ENCODE assay signal across 8 cellular contexts in the genomic region with DNA sequence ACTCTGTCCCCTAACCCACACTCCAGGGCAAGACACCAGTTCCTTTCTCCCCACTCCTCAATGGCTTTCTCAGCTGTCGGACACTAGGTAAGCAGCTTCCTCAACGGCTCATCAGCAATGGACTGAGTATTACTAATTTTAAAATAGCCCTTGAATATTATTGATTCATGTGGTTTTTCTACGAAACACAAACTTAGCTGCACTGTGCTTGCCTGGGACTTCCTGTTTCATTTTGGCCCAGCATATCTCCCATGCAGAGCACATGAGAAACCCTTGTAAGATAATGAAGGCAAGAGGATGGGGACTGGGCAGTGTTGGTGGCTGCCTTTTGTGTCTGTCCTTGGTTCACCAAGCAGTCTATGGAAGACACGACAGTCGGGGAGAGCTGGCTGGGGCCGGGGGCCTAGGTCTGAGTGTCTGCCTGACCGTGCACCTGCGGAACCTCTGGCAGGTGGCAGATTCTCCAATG. TPM values are rescaled to one million over a fixed set of nuclear protein-coding genes. Genes with fewer than 3 reads are reported as not detected.
DNase-seq lines count a peak whose midpoint lies in the region; ATAC-seq, FAIRE-seq and TF ChIP-seq lines count a peak whose summit lies in the region.

No MANE protein-coding gene starts in this region.

- TF ChIP-seq POLR2A in K562 (conservative IDR thresholded peaks at IDR 0.05) = no peak
- no peak for TF ChIP-seq POLR2A in tibial nerve (IDR thresholded peaks at IDR 0.05)

- H3K27me3 ChIP-seq in K562 (ENCODE audit: control insufficient read depth in 2 of 2, insufficient read depth in 2 of 2, low read length in 2 of 2) = peaks cover 14 to 55% of the 10 kb centered on the region in 2 experiments; a peak in 4 of 5 replicates
- no peaks in the 10 kb centered on the region for H3K27me3 ChIP-seq in tibial nerve
- no peaks in the 10 kb centered on the region for H3K27me3 ChIP-seq in neuronal stem cell (ENCODE audit: control insufficient read depth in 3 of 3, insufficient read depth in 3 of 3, low read depth in 1 of 3, low read length in 3 of 3)

- H3K14ac ChIP-seq in neuronal stem cell (ENCODE audit: low read length) = no peak overlapping the region

- TF ChIP-seq RAD21 in K562 (CRISPR knock-in tag; conservative IDR thresholded peaks at IDR 0.05 in 1 of 2, IDR thresholded peaks at IDR 0.05 in 1 of 2) = no peak

- H3K4me1 ChIP-seq in K562 (replicated peaks in 1 of 2; ENCODE audit: control insufficient read depth in 2 of 2, insufficient read depth in 2 of 2, low read length in 2 of 2) (peaks cover 9 to 16% of the 10 kb centered on the region in 2 experiments; a peak in 4 of 5 replicates), tibial nerve (peaks cover 0 to 24% (median 3%) of the 10 kb centered on the region in 4 donors), neuronal stem cell (ENCODE audit: control insufficient read depth in 2 of 2, insufficient read depth in 1 of 2, low read depth in 1 of 2, low read length in 2 of 2) (peaks cover 14 to 24% of the 10 kb centered on the region in 2 donors)

- CTCF ChIA-PET in K562 (lab: Yijun Ruan, JAX; ENCODE audit: low intra/inter-chr PET ratio) = no interaction called here

- no TSS peak for BruUV-seq in K562 (replicated peaks; lab: Mats Ljungman, UMichigan)

- peak; percentile 91 for ATAC-seq in GM21381 (IDR thresholded peaks at IDR 0.05; ENCODE audit: unreplicated experiment)
- peak; percentile 90 for ATAC-seq in HG03432 (IDR thresholded peaks at IDR 0.05; ENCODE audit: unreplicated experiment)
- peak; percentile 22; the same call in 1 of the 3 replicates for ATAC-seq in K562

- H3K79me1 ChIP-seq in neuronal stem cell (ENCODE audit: low read depth, low read length) = no peaks in the 10 kb centered on the region

- 22% methylated on average over 8 of the region's 8 CpGs for WGBS in K562 (ENCODE audit: insufficient coverage, low coverage, missing lambda C conversion rate)
- WGBS in tibial nerve, 2 donors = 85 to 88% methylated on average over 8 of the region's 8 CpGs
- no CpG with 5 or more reads among the region's 8 CpGs for WGBS in neuronal stem cell (ENCODE audit: extremely low coverage in 2 of 2, insufficient read length in 2 of 2, insufficient replicate concordance in 1 of 2), 2 donors

- H2BK12ac ChIP-seq in neuronal stem cell (ENCODE audit: low read length) = no peak overlapping the region

- peak; percentile 46 for DNase-seq in GM18507 (ENCODE audit: extremely low spot score, insufficient read length, low read depth)
- peak in 1 of 4 experiments; percentile 24 for DNase-seq in K562 (ENCODE audit: extremely low read depth in 1 of 4, low spot score in 3 of 4)
- DNase-seq in nucleus accumbens (lab: John Stamatoyannopoulos, UW) = no peak
- DNase-seq in activated gamma-delta T cell (lab: John Stamatoyannopoulos, UW) = no peak
- no peak for DNase-seq in tibial nerve (ENCODE audit: low spot score in 2 of 2)
- DNase-seq in neuronal stem cell (ENCODE audit: low spot score) = no peak

- H3K23ac ChIP-seq in neuronal stem cell (ENCODE audit: low read depth, low read length, poor library complexity) = no peak overlapping the region

- no peak overlapping the region for H4K8ac ChIP-seq in neuronal stem cell (ENCODE audit: low read depth, low read length)

- intact Hi-C loops in K562 (cut with micrococcal nuclease) = no loop called here

- in situ Hi-C loops in K562 (cut with MboI) = no loop called here

- H2BK120ac ChIP-seq in neuronal stem cell (ENCODE audit: low read depth, low read length) = no peak overlapping the region

- H3K36me3 ChIP-seq in K562 (ENCODE audit: control insufficient read depth, insufficient read depth, low read length) (no peaks in the 10 kb centered on the region), tibial nerve (no peaks in the 10 kb centered on the region), neuronal stem cell (replicated peaks in 1 of 2; ENCODE audit: control insufficient read depth in 2 of 2, insufficient read depth in 2 of 2, low read length in 2 of 2) (no peaks in the 10 kb centered on the region)

- no peak overlapping the region for H2BK15ac ChIP-seq in neuronal stem cell (ENCODE audit: low read length)

- H2BK5ac ChIP-seq in neuronal stem cell (ENCODE audit: low read length) = no peak overlapping the region

- H3K9me1 ChIP-seq in K562 (ENCODE audit: control insufficient read depth, insufficient read depth, low read length) = no peaks in the 10 kb centered on the region

- no peak overlapping the region; the same call in 1 of the 2 replicates for H3K4me2 ChIP-seq in K562 (ENCODE audit: insufficient read depth, low read length)
- H3K4me2 ChIP-seq in neuronal stem cell (ENCODE audit: insufficient read depth, low read length, poor library complexity, severe bottlenecking) = no peak overlapping the region

- no peaks in the 10 kb centered on the region for H3K9me3 ChIP-seq in K562 (replicated peaks; ENCODE audit: control insufficient read depth, insufficient read depth, low read depth, low read length)
- H3K9me3 ChIP-seq in tibial nerve = no peaks in the 10 kb centered on the region
- H3K9me3 ChIP-seq in neuronal stem cell (replicated peaks in 1 of 2; ENCODE audit: control insufficient read depth in 2 of 2, insufficient read depth in 1 of 2, low read depth in 1 of 2, low read length in 2 of 2) = peaks cover 0 to 2% of the 10 kb centered on the region in 2 donors

- H3K4me3 ChIP-seq in K562 (no peak overlapping the region), tibial nerve (no peak overlapping the region), neuronal stem cell (ENCODE audit: low read length in 2 of 2) (no peak overlapping the region)

- no peak overlapping the region for H2AK5ac ChIP-seq in neuronal stem cell (ENCODE audit: low read depth, low read length)

- H3K9ac ChIP-seq in K562 (ENCODE audit: insufficient read depth in 1 of 2, low read depth in 2 of 2, low read length in 2 of 2) (no peak overlapping the region), neuronal stem cell (ENCODE audit: low read depth, low read length, poor library complexity) (no peak overlapping the region)

- TF ChIP-seq CTCF in K562 (IDR thresholded peaks at IDR 0.05 in 2 of 3, conservative IDR thresholded peaks at IDR 0.05 in 1 of 3; ENCODE audit: insufficient read depth in 2 of 3, low read depth in 1 of 3, low read length in 3 of 3) (no peak), tibial nerve (IDR thresholded peaks at IDR 0.05) (no peak)

- H2AFZ ChIP-seq in K562 (ENCODE audit: low read depth, low read length) (peak overlapping the region; percentile 41), neuronal stem cell (ENCODE audit: low read length) (no peak overlapping the region)

- H3K79me2 ChIP-seq in K562 (ENCODE audit: control insufficient read depth, insufficient read depth, low read length) = no peaks in the 10 kb centered on the region

- TF ChIP-seq EP300 in K562 (IDR thresholded peaks at IDR 0.05; ENCODE audit: low read length) (no peak), tibial nerve (IDR thresholded peaks at IDR 0.05) (no peak)

- H4K91ac ChIP-seq in neuronal stem cell (ENCODE audit: low read depth, low read length, poor library complexity) = no peak overlapping the region

- POLR2A ChIA-PET in K562 (lab: Yijun Ruan, JAX) = interaction anchor here (0.8 kb wide), 1 partner anchor 10 kb away, joined by 3 read pairs; no protein-coding TSS in a partner anchor

- H4K20me1 ChIP-seq in K562 (replicated peaks; ENCODE audit: control insufficient read depth, insufficient read depth, low read length) = no peaks in the 10 kb centered on the region

- no peak overlapping the region for H3K18ac ChIP-seq in neuronal stem cell (ENCODE audit: low read length)

- FAIRE-seq in GM18507 (lab: Jason Lieb, UNC) (peak; percentile 85), K562 (lab: Jason Lieb, UNC) (peak; percentile 69)

- H3K27ac ChIP-seq in K562 (ENCODE audit: extremely low read depth, low read depth, low read length) (no peak overlapping the region), tibial nerve (no peak overlapping the region), neuronal stem cell (replicated peaks; ENCODE audit: low read length) (no peak overlapping the region)

- H3K4ac ChIP-seq in neuronal stem cell (ENCODE audit: low read length) = no peak overlapping the region

TF ChIP-seq in K562, 482 proteins besides CTCF, POLR2A, EP300 and RAD21 (continues in another document):
- no peak for TF ChIP-seq CSDE1 (IDR thresholded peaks at IDR 0.05)
- TF ChIP-seq NR4A1 (CRISPR knock-in tag; IDR thresholded peaks at IDR 0.05) = no peak
- TF ChIP-seq NR4A1 (tag; IDR thresholded peaks at IDR 0.05) = 0 out of 2 replicates have a peak, but pooled peaks have one; percentile 24
- TF ChIP-seq, protein P1, sequence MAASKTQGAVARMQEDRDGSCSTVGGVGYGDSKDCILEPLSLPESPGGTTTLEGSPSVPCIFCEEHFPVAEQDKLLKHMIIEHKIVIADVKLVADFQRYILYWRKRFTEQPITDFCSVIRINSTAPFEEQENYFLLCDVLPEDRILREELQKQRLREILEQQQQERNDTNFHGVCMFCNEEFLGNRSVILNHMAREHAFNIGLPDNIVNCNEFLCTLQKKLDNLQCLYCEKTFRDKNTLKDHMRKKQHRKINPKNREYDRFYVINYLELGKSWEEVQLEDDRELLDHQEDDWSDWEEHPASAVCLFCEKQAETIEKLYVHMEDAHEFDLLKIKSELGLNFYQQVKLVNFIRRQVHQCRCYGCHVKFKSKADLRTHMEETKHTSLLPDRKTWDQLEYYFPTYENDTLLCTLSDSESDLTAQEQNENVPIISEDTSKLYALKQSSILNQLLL (CRISPR knock-in tag; IDR thresholded peaks at IDR 0.05; ENCODE audit: borderline replicate concordance) = no peak
- TF ChIP-seq MCM2 (IDR thresholded peaks at IDR 0.05; ENCODE audit: low read depth) = no peak

RNA-seq across cellular contexts. Expression of a gene that starts 48.9 kb away (rescaled TPM):
- 55.9 TPM in 2 replicates for total RNA-seq in K562 (2011; cell fraction: chromatin; rRNA removed; ENCODE audit: low replicate concordance)
- total RNA-seq in K562 (2011; cell fraction: nucleolus; rRNA removed) = 54.7 and 61.6 TPM in 2 replicates
- total RNA-seq in K562 (2011; cell fraction: nucleoplasm; rRNA removed) = 64.9 and 75.9 TPM in 2 replicates
- total RNA-seq in K562 (2014; rRNA removed) = 138 and 168 TPM in 2 replicates
- total RNA-seq in K562 (2014; rRNA removed; fragmentation: Illumina TruSeq; extraction: Trizol) = 66.4 and 66.9 TPM in 2 replicates
- 130 and 141 TPM in 2 replicates for total RNA-seq in K562 (2015; rRNA removed; fragmentation: Illumina TruSeq; extraction: Trizol)
- total RNA-seq in K562 (2021) = 99.2 and 105 TPM in 2 replicates
- polyA plus RNA-seq in K562 (2011; rRNA removed) = 46.4 and 211 TPM in 2 replicates
- polyA plus RNA-seq in K562 (2011; cell fraction: cytosol; rRNA removed) = 45.3 and 139 TPM in 2 replicates
- 31.3 and 148 TPM in 2 replicates for polyA plus RNA-seq in K562 (2011; cell fraction: nucleus; rRNA removed)
- 137 and 140 TPM in 2 replicates for polyA plus RNA-seq in K562 (2012)
- 75.2 and 91.3 TPM in 2 replicates for polyA plus RNA-seq in K562 (2014; fragmentation: Illumina TruSeq; extraction: Trizol)
- polyA plus RNA-seq in K562 (2014; fragmentation: Nextera tagmentation; extraction: Ambion mirVana) = 10 to 100 TPM in 1 of 2 experiments, 1 to 10 TPM in 1; 7.4 to 15.8 TPM
- polyA plus RNA-seq in K562 (2014; rRNA removed) = 108 and 124 TPM in 2 replicates
- polyA minus RNA-seq in K562 (2011; rRNA and poly(A)+ RNA removed) = 20.3 and 116 TPM in 2 replicates
- polyA minus RNA-seq in K562 (2011; cell fraction: cytosol; rRNA and poly(A)+ RNA removed) = 14.3 and 84.4 TPM in 2 replicates
- 9.3 and 51.3 TPM in 2 replicates for polyA minus RNA-seq in K562 (2011; cell fraction: nucleus; rRNA and poly(A)+ RNA removed)
- total RNA-seq in tibial nerve = 100 to 1,000 TPM in 2 of 4 donors, 10 to 100 TPM in 2; 57.9 to 115 (median 103) TPM
- polyA plus RNA-seq in neuronal stem cell (2013, experiment 1 of 2) = 24.1 TPM
- polyA plus RNA-seq in neuronal stem cell (2013, experiment 2 of 2) = 25.1 TPM

Comparison
In these comparisons a context has a peak if more than half of its experiments do, and no peak if none do; other contexts are left out.
1. ATAC-seq: peak in every context shown above with its lines; median percentile 91 in GM21381; 90 in HG03432; 22 in K562.